ENCODE assay signal across 16 cellular contexts in genomic region chr3:149223461-149223820, GRCh38. TPM values are rescaled to one million over a fixed set of nuclear protein-coding genes. Genes with fewer than 3 reads are reported as not detected.
DNase-seq lines count a peak whose midpoint lies in the region; ATAC-seq and TF ChIP-seq lines count a peak whose summit lies in the region.
"Had no signal": no experiment of that assay in that cellular context is flagged by ENCODE, and none has a peak within 500 bp of the region (broad histone marks: within the 10 kb centered on the region; RNA-seq: fewer than 3 reads in every experiment).

No MANE protein-coding gene starts in this region.

- CTCF ChIA-PET in activated naive CD4-positive, alpha-beta T cell treated with anti-CD3 and anti-CD28 coated beads for 36 hours (lab: Charles Lee): no interaction called here

- H2BK15ac ChIP-seq in H9 (ENCODE audit: low read depth, low read length): no peak overlapping the region

- no peak overlapping the region for H3K4me2 ChIP-seq in H9 (ENCODE audit: insufficient read depth, insufficient read length, low read length)

- intact Hi-C loops in activated naive CD4-positive, alpha-beta T cell treated with anti-CD3 and anti-CD28 coated beads for 36 hours (cut with micrococcal nuclease): loop anchor here (5.0 kb wide), 1 partner anchor 46 kb away; no protein-coding TSS in a partner anchor

- no peak for ATAC-seq in RWPE2 (ENCODE audit: low read depth)
- ATAC-seq in stimulated activated memory B cell treated with anti-CD40 and anti-IgM and Interleukin-4, amounts not matched to agents 10 μg/mL and 1 μg/mL and 100 μg/mL, for 72 hours: no peak
- ATAC-seq: SK-N-SH treated with all-trans-retinoic acid at 6 μM for 48 hours had no signal

- H3K9me3 ChIP-seq in H9 (ENCODE audit: control insufficient read depth, low read depth, low read length) (no peaks in the 10 kb centered on the region), RWPE2 (ENCODE audit: severe bottlenecking) (no peaks in the 10 kb centered on the region)
- H3K9me3 ChIP-seq: Caco-2 had no signal

- H2BK120ac ChIP-seq in H9 (ENCODE audit: low read depth, low read length, poor library complexity, severe bottlenecking): no peak overlapping the region

- peaks cover 0 to 13% (median 4%) of the 10 kb centered on the region in 3 experiments; a peak in 3 of 7 replicates for H3K36me3 Mint-ChIP-seq in H9 (ENCODE audit: insufficient read depth in 1 of 3, low read depth in 3 of 3)
- no peaks in the 10 kb centered on the region for H3K36me3 Mint-ChIP-seq in immature natural killer cell
- no peaks in the 10 kb centered on the region for H3K36me3 Mint-ChIP-seq in stimulated activated memory B cell treated with anti-CD40 and anti-IgM and Interleukin-4, amounts not matched to agents 10 μg/mL and 1 μg/mL and 100 μg/mL, for 72 hours
- H3K36me3 Mint-ChIP-seq in activated naive CD4-positive, alpha-beta T cell treated with anti-CD3 and anti-CD28 coated beads for 36 hours (ENCODE audit: low read depth): no peaks in the 10 kb centered on the region
- H3K36me3 Mint-ChIP-seq: CD14-positive monocyte had no signal

- H2AK5ac ChIP-seq in H9 (ENCODE audit: insufficient read length, low read length): no peak overlapping the region

- peaks cover 5 to 8% of the 10 kb centered on the region in 2 experiments; a peak in 4 of 5 replicates for H3K9me3 Mint-ChIP-seq in H9
- no peaks in the 10 kb centered on the region for H3K9me3 Mint-ChIP-seq in immature natural killer cell
- H3K9me3 Mint-ChIP-seq in stimulated activated memory B cell treated with anti-CD40 and anti-IgM and Interleukin-4, amounts not matched to agents 10 μg/mL and 1 μg/mL and 100 μg/mL, for 72 hours: peaks cover 3% of the 10 kb centered on the region
- H3K9me3 Mint-ChIP-seq in activated naive CD4-positive, alpha-beta T cell treated with anti-CD3 and anti-CD28 coated beads for 36 hours: no peaks in the 10 kb centered on the region

- H2AFZ ChIP-seq in H9 (ENCODE audit: low read length): peak overlapping the region; percentile 49

- H3K4me1 ChIP-seq in H9 (ENCODE audit: insufficient read depth, low read length) (peaks cover 7% of the 10 kb centered on the region; the same call in 1 of the 2 replicates), RWPE2 (ENCODE audit: insufficient read depth, poor library complexity, severe bottlenecking) (peaks cover 14% of the 10 kb centered on the region)

- H3T11ph ChIP-seq in H9 (ENCODE audit: low read length): no peak overlapping the region

- no peak overlapping the region for H4K8ac ChIP-seq in H9 (replicated peaks; ENCODE audit: insufficient read length, low read depth, low read length)

- no peaks in the 10 kb centered on the region for H4K20me1 ChIP-seq in H9 (ENCODE audit: control insufficient read depth, insufficient read depth, insufficient read length)

- TF ChIP-seq CTCF in H9 (conservative IDR thresholded peaks at IDR 0.05): no peak
- no peak for TF ChIP-seq CTCF in RWPE2 (IDR thresholded peaks at IDR 0.05; ENCODE audit: poor library complexity, severe bottlenecking)

- H3K23me2 ChIP-seq in H9 (ENCODE audit: insufficient read length, low read depth, low read length, poor library complexity, severe bottlenecking): no peaks in the 10 kb centered on the region

- H3K27me3 Mint-ChIP-seq in H9 (ENCODE audit: low read depth) (no peaks in the 10 kb centered on the region), immature natural killer cell (ENCODE audit: low read depth in 3 of 3) (peaks cover 0 to 5% (median 0%) of the 10 kb centered on the region in 3 donors)
- H3K27me3 Mint-ChIP-seq in stimulated activated memory B cell treated with anti-CD40 and anti-IgM and Interleukin-4, amounts not matched to agents 10 μg/mL and 1 μg/mL and 100 μg/mL, for 72 hours: no peaks in the 10 kb centered on the region
- H3K27me3 Mint-ChIP-seq in activated naive CD4-positive, alpha-beta T cell treated with anti-CD3 and anti-CD28 coated beads for 36 hours (ENCODE audit: low read depth): no peaks in the 10 kb centered on the region

- no peak overlapping the region for H3K14ac ChIP-seq in H9 (ENCODE audit: insufficient read depth, low read length)

- no peak overlapping the region for H3K56ac ChIP-seq in H9 (ENCODE audit: insufficient read length, low read depth, low read length)

- H3K23ac ChIP-seq in H9 (ENCODE audit: insufficient read length, low read depth, low read length): no peak overlapping the region

- no peaks in the 10 kb centered on the region for H3K79me2 ChIP-seq in H9 (ENCODE audit: insufficient read depth, low read length)

- no peak overlapping the region for H2BK5ac ChIP-seq in H9 (ENCODE audit: insufficient read length, low read length)

- H3K4me3 Mint-ChIP-seq in H9 (no peak overlapping the region), immature natural killer cell (peak overlapping the region in 4 of 5 donors; percentile 22 to 70 (median 61))
- no peak overlapping the region for H3K4me3 Mint-ChIP-seq in stimulated activated memory B cell treated with anti-CD40 and anti-IgM and Interleukin-4, amounts not matched to agents 10 μg/mL and 1 μg/mL and 100 μg/mL, for 72 hours
- no peak overlapping the region for H3K4me3 Mint-ChIP-seq in activated naive CD4-positive, alpha-beta T cell treated with anti-CD3 and anti-CD28 coated beads for 36 hours

- H3K9ac ChIP-seq in H9 (ENCODE audit: extremely low read depth, insufficient read length, low read length): no peak overlapping the region

- H3K27me3 ChIP-seq in H9 (ENCODE audit: insufficient read depth, low read length) (no peaks in the 10 kb centered on the region), RWPE2 (ENCODE audit: insufficient read depth, poor library complexity, severe bottlenecking) (no peaks in the 10 kb centered on the region)

- no peak overlapping the region for H3K4ac ChIP-seq in H9 (ENCODE audit: low read depth, low read length)

- H3K27ac Mint-ChIP-seq in H9 (no peak overlapping the region), immature natural killer cell (peak overlapping the region in 2 of 6 donors; percentile 14 to 37)
- H3K27ac Mint-ChIP-seq in stimulated activated memory B cell treated with anti-CD40 and anti-IgM and Interleukin-4, amounts not matched to agents 10 μg/mL and 1 μg/mL and 100 μg/mL, for 72 hours: peak overlapping the region; percentile 66
- no peak overlapping the region for H3K27ac Mint-ChIP-seq in activated naive CD4-positive, alpha-beta T cell treated with anti-CD3 and anti-CD28 coated beads for 36 hours

- no peak overlapping the region for H3K18ac ChIP-seq in H9 (ENCODE audit: insufficient read length, low read depth, low read length)

- H2BK20ac ChIP-seq in H9 (ENCODE audit: low read depth, low read length, poor library complexity, severe bottlenecking): no peak overlapping the region

- DNase-seq in H9 (no peak), RWPE2 (ENCODE audit: low spot score) (no peak), immature natural killer cell (no peak), Ammon's horn (ENCODE audit: low spot score) (no peak), NOMO-1 treated with DMSO at 0.1 percent for 48 hours (lab: John Stamatoyannopoulos, UW; ENCODE audit: unreplicated experiment) (no peak)
- DNase-seq in activated naive CD4-positive, alpha-beta T cell treated with anti-CD3 and anti-CD28 coated beads for 36 hours: no peak
- DNase-seq: Caco-2, KBM-7, NCI-H1105, NCI-H1694 treated with DMSO at 0.1 percent for 48 hours, NCI-H69, SHP77 had no signal

- H3K4me1 Mint-ChIP-seq in H9: peaks cover 4 to 12% of the 10 kb centered on the region in 2 experiments
- H3K4me1 Mint-ChIP-seq in immature natural killer cell: peaks cover 20 to 30% of the 10 kb centered on the region in 2 donors
- peaks cover 23% of the 10 kb centered on the region for H3K4me1 Mint-ChIP-seq in stimulated activated memory B cell treated with anti-CD40 and anti-IgM and Interleukin-4, amounts not matched to agents 10 μg/mL and 1 μg/mL and 100 μg/mL, for 72 hours
- peaks cover 21% of the 10 kb centered on the region for H3K4me1 Mint-ChIP-seq in activated naive CD4-positive, alpha-beta T cell treated with anti-CD3 and anti-CD28 coated beads for 36 hours (ENCODE audit: low read depth)

- H3K4me3 ChIP-seq in RWPE2 (ENCODE audit: severe bottlenecking): no peak overlapping the region

- H4K5ac ChIP-seq in H9 (ENCODE audit: insufficient read length, low read depth, low read length): no peak overlapping the region

- no peak overlapping the region for H4K91ac ChIP-seq in H9 (ENCODE audit: insufficient read length, low read depth, low read length)

- H3K36me3 ChIP-seq in RWPE2 (ENCODE audit: low read depth): no peaks in the 10 kb centered on the region

- no peaks in the 10 kb centered on the region for H3K79me1 ChIP-seq in H9 (ENCODE audit: insufficient read depth, low read depth, low read length, poor library complexity, severe bottlenecking)

- H3K27ac ChIP-seq in H9 (ENCODE audit: insufficient read length, low read depth, low read length) (no peak overlapping the region), RWPE2 (ENCODE audit: poor library complexity, severe bottlenecking) (peak overlapping the region; percentile 79)

- WGBS in H9 (ENCODE audit: extremely low coverage, insufficient read length, low lambda C conversion rate): no CpG with 5 or more reads among the region's 6 CpGs

- H2BK12ac ChIP-seq in H9 (ENCODE audit: insufficient read length, low read depth, low read length): no peak overlapping the region

RNA-seq across cellular contexts. Expression of gene CP, which starts 1.8 kb away (rescaled TPM):
- total RNA-seq in H9 (2021): 0.66 and 1.1 TPM in 2 replicates
- polyA plus RNA-seq in immature natural killer cell: under 1 TPM in 1 of 3 donors, not detected in 2; 0.77 TPM
- total RNA-seq in activated naive CD4-positive, alpha-beta T cell treated with anti-CD3 and anti-CD28 coated beads for 36 hours: not detected
- total RNA-seq: MCF 10A had no signal
- polyA plus RNA-seq: CD14-positive monocyte had no signal

Comparison
In these comparisons a context has a peak if more than half of its experiments do, and no peak if none do; other contexts are left out.
1. H3K4me3 Mint-ChIP-seq: peak in immature natural killer cell (4 of 5); none in H9 (0 of 2), stimulated activated memory B cell treated with anti-CD40 and anti-IgM and Interleukin-4, amounts not matched to agents 10 μg/mL and 1 μg/mL and 100 μg/mL, for 72 hours (single experiment) and activated naive CD4-positive, alpha-beta T cell treated with anti-CD3 and anti-CD28 coated beads for 36 hours (single experiment).